In the genomic region with DNA sequence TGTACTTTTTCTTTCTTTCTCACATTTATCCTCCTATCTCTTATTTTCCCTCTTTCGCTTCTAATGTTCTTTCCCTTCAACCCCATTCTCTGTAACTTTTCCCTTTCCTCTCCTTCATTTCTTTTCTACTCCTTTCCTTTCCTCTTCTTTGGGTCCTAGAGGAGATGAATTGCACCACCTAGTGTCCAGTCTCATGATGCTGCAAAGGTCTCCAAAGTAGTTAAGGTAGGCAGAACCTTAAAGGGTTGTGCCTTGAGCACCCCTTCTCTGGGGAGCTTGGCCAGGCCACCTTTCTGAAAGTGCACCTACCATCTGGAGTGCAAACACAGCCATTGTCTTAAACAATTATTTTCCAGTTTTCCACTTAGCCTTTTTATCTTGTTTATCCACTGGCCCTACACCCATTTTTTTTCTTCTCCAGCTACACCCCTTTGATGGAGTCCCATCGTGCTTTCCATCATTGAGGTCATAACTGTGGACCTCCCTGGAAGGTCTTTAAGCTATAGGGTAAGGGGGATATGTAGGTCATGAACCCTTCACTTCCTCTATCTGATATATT, we compare ENCODE assay signal across 7 cellular contexts.
A peak's percentile ranks its signal among the peaks of the same experiment; 100 is the strongest.
DNase-seq lines count a peak whose midpoint lies in the region; FAIRE-seq and TF ChIP-seq lines count a peak whose summit lies in the region.

No MANE protein-coding gene starts in this region.

- DNase-seq in HuH-7.5 (ENCODE audit: low spot score) (peak; percentile 53), SK-MEL-5 (ENCODE audit: low read depth, low spot score) (peak; percentile 72), foreskin fibroblast (peak in 1 of 2 donors; percentile 71), pons (ENCODE audit: low spot score) (peak; percentile 82), OCI-M2 (lab: John Stamatoyannopoulos, UW; ENCODE audit: unreplicated experiment) (no peak)
- no peak for DNase-seq in activated CD8-positive, alpha-beta memory T cell treated with anti-CD3 and anti-CD28 coated beads for 24 hours

- H3K4me3 ChIP-seq in foreskin fibroblast (ENCODE audit: low read depth in 1 of 2, low read length in 2 of 2): no peak overlapping the region

- TF ChIP-seq CTCF in foreskin fibroblast (IDR thresholded peaks at IDR 0.05; ENCODE audit: low read depth, low read length): peak; percentile 87

- FAIRE-seq in G401.6 (lab: Jason Lieb, UNC): peak; percentile 68

- in situ Hi-C loops in SK-MEL-5 (cut with HindIII; ENCODE audit: low pct_unique_long_range_greater_than_20kb, low sequenced_read_pairs): no loop called here

Comparison
In these comparisons a context has a peak if more than half of its experiments do, and no peak if none do; other contexts are left out.
1. DNase-seq: peak in HuH-7.5 (single experiment), SK-MEL-5 (single experiment) and pons (single experiment); none in OCI-M2 (single experiment) and activated CD8-positive, alpha-beta memory T cell treated with anti-CD3 and anti-CD28 coated beads for 24 hours (single experiment).